ENCODE assay signal across 1 cellular context in genomic region chr9:86075132-86075807, GRCh38.
TF ChIP-seq lines count a peak whose summit lies in the region.

No MANE protein-coding gene starts in this region.

TF ChIP-seq in GM23338, 12 proteins besides CTCF, POLR2A, EP300 and RAD21 (continued from another document):
- TF ChIP-seq ZNF462 (CRISPR knock-in tag; IDR thresholded peaks at IDR 0.05), result no peak
- TF ChIP-seq EZH2 (IDR thresholded peaks at IDR 0.05; ENCODE audit: low read depth, unreplicated experiment), result no peak
- TF ChIP-seq ZNF331 (CRISPR knock-in tag; IDR thresholded peaks at IDR 0.05; ENCODE audit: low read depth), result no peak
- no peak for TF ChIP-seq CREB1 (CRISPR knock-in tag; IDR thresholded peaks at IDR 0.05; ENCODE audit: low read depth)
- TF ChIP-seq, protein P1, sequence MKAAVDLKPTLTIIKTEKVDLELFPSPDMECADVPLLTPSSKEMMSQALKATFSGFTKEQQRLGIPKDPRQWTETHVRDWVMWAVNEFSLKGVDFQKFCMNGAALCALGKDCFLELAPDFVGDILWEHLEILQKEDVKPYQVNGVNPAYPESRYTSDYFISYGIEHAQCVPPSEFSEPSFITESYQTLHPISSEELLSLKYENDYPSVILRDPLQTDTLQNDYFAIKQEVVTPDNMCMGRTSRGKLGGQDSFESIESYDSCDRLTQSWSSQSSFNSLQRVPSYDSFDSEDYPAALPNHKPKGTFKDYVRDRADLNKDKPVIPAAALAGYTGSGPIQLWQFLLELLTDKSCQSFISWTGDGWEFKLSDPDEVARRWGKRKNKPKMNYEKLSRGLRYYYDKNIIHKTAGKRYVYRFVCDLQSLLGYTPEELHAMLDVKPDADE (IDR thresholded peaks at IDR 0.05), result no peak
- no peak for TF ChIP-seq STAT1 (IDR thresholded peaks at IDR 0.05; ENCODE audit: unreplicated experiment)
- TF ChIP-seq JUNB (IDR thresholded peaks at IDR 0.05; ENCODE audit: unreplicated experiment), result no peak
- TF ChIP-seq NANOG (IDR thresholded peaks at IDR 0.05; ENCODE audit: borderline replicate concordance), result no peak
- TF ChIP-seq POLR2AphosphoS5 (IDR thresholded peaks at IDR 0.05; ENCODE audit: low read depth), result no peak
